ENCODE assay signal across 9 cellular contexts in genomic region chr12:123151679-123152454, GRCh38. TPM values are rescaled to one million over a fixed set of nuclear protein-coding genes. Genes with fewer than 3 reads are reported as not detected.
DNase-seq lines count a peak whose midpoint lies in the region; ATAC-seq, FAIRE-seq and TF ChIP-seq lines count a peak whose summit lies in the region.
"Had no signal": no experiment of that assay in that cellular context is flagged by ENCODE, and none has a peak within 500 bp of the region (broad histone marks: within the 10 kb centered on the region; RNA-seq: fewer than 3 reads in every experiment).

No MANE protein-coding gene starts in this region.

- 87% methylated on average over 24 of the region's 24 CpGs for WGBS in A549 (ENCODE audit: missing lambda C conversion rate)
- whole genome bisulfite sequencing in mesendoderm (ENCODE audit: extremely low coverage, insufficient coverage, low lambda C conversion rate): no CpG with 5 or more reads among the region's 24 CpGs

- no peak overlapping the region for H2BK5ac ChIP-seq in mesendoderm (ENCODE audit: low read length)

- H3K9ac ChIP-seq in mesendoderm (ENCODE audit: low read length): peak overlapping the region; percentile 86

- no peak overlapping the region for H4K8ac ChIP-seq in mesendoderm (ENCODE audit: low read depth, low read length)

- no peak overlapping the region for H2AK5ac ChIP-seq in mesendoderm (ENCODE audit: low read length)

- TF ChIP-seq CTCF in A549 (IDR thresholded peaks at IDR 0.05): no peak
- TF ChIP-seq CTCF in HL-60 (IDR thresholded peaks at IDR 0.05; ENCODE audit: insufficient read depth, low read length): no peak
- TF ChIP-seq CTCF in brain microvascular endothelial cell (IDR thresholded peaks at IDR 0.05; ENCODE audit: low read depth, low read length, missing control alignments): no peak

- peak overlapping the region; percentile 97 for H3K18ac ChIP-seq in mesendoderm (ENCODE audit: low read length)

- no peaks in the 10 kb centered on the region for H3K9me3 ChIP-seq in A549

- no peak overlapping the region for H2BK15ac ChIP-seq in mesendoderm (replicated peaks; ENCODE audit: low read depth)

- H3K4ac ChIP-seq in mesendoderm (ENCODE audit: low read depth, low read length): no peak overlapping the region

- no peaks in the 10 kb centered on the region for H3K79me1 ChIP-seq in mesendoderm (ENCODE audit: low read length)

- H3K27ac ChIP-seq in A549 (peak overlapping the region; percentile 93 to 99), HL-60 (replicated peaks) (no peak overlapping the region), brain microvascular endothelial cell (no peak overlapping the region), mesendoderm (ENCODE audit: low read depth, low read length) (peak overlapping the region; percentile 18)

- H2BK120ac ChIP-seq in mesendoderm (ENCODE audit: low read depth, low read length): no peak overlapping the region

- H3K23ac ChIP-seq in mesendoderm (ENCODE audit: low read length): no peak overlapping the region

- in situ Hi-C loops in brain microvascular endothelial cell (cut with HindIII; ENCODE audit: low pct_ligation_motif_present, low sequenced_read_pairs): no loop called here

- DNase-seq in A549 (ENCODE audit: low read depth in 1 of 2, low spot score in 1 of 2): peak in 1 of 2 experiments; percentile 13
- no peak for DNase-seq in HL-60 (ENCODE audit: low read depth in 1 of 2, low spot score in 1 of 2)
- DNase-seq in brain microvascular endothelial cell: no peak
- DNase-seq in mesendoderm: peak; percentile 47
- no peak for DNase-seq in mucosa of gallbladder (ENCODE audit: low spot score)
- DNase-seq in HTR-8/SVneo (ENCODE audit: insufficient read length, low spot score): no peak
- no peak for DNase-seq in activated gamma-delta T cell treated with Interleukin-2 at 50 U/mL for 16 hours

- H3K4me2 ChIP-seq in A549 (peak overlapping the region; percentile 89), mesendoderm (ENCODE audit: low read length) (peak overlapping the region; percentile 74)

- POLR2A ChIA-PET in A549 (lab: Yijun Ruan, JAX): interaction anchor here (1.9 kb wide), 1 partner anchor 81 kb away, joined by 13 read pairs; the partner anchor contains the start of genes MPHOSPH9 and MTRFR

- no peaks in the 10 kb centered on the region for H3K79me2 ChIP-seq in mesendoderm (ENCODE audit: control insufficient read depth, insufficient read depth, low read length)

- H3K27me3 ChIP-seq in HL-60 (ENCODE audit: insufficient read depth, poor library complexity, severe bottlenecking) (peaks cover 4% of the 10 kb centered on the region), brain microvascular endothelial cell (replicated peaks) (no peaks in the 10 kb centered on the region), mesendoderm (ENCODE audit: insufficient read depth, low read length, poor library complexity) (no peaks in the 10 kb centered on the region)

- H3K36me3 ChIP-seq in brain microvascular endothelial cell (replicated peaks): no peaks in the 10 kb centered on the region
- H3K36me3 ChIP-seq in mesendoderm (ENCODE audit: control insufficient read depth, insufficient read depth, low read length): no peaks in the 10 kb centered on the region

- peak in 1 of 2 experiments; percentile 14; a peak in 4 of 6 replicates for ATAC-seq in A549
- no peak for ATAC-seq in HG03565 (IDR thresholded peaks at IDR 0.05; ENCODE audit: unreplicated experiment)

- H4K5ac ChIP-seq in mesendoderm (ENCODE audit: low read length): no peak overlapping the region

- H3K56ac ChIP-seq in mesendoderm (ENCODE audit: low read length): peak overlapping the region; percentile 89

- TF ChIP-seq EP300 in A549 (IDR thresholded peaks at IDR 0.05): no peak

- H3K4me3 ChIP-seq in A549 (peak overlapping the region; percentile 80), HL-60 (replicated peaks; ENCODE audit: insufficient read depth, low read length) (peak overlapping the region; percentile 42), brain microvascular endothelial cell (ENCODE audit: low read depth, low read length) (peak overlapping the region; percentile 57), mesendoderm (ENCODE audit: low read length) (peak overlapping the region; percentile 48)

- FAIRE-seq in A549 (lab: Jason Lieb, UNC) (no peak), HTR-8/SVneo (lab: Jason Lieb, UNC) (no peak)
- FAIRE-seq: colon had no signal

- CTCF ChIA-PET in A549 (lab: Yijun Ruan, JAX): interaction anchor here (0.7 to 9.5 kb wide), 20 partner anchors 9 to 154 kb away, joined by 3 to 104 read pairs (median 6); no protein-coding TSS in a partner anchor

- H3K4me1 ChIP-seq in A549 (peaks cover 33% of the 10 kb centered on the region), mesendoderm (ENCODE audit: control insufficient read depth, low read depth, low read length) (peaks cover 3% of the 10 kb centered on the region)

- TF ChIP-seq RAD21 in A549 (conservative IDR thresholded peaks at IDR 0.05 in 1 of 2, IDR thresholded peaks at IDR 0.05 in 1 of 2): no peak

- no peak for TF ChIP-seq POLR2A in A549 (IDR thresholded peaks at IDR 0.05; ENCODE audit: low read length)

TF ChIP-seq in A549, 52 proteins besides CTCF, POLR2A, EP300 and RAD21:
- no peak for TF ChIP-seq MYC (IDR thresholded peaks at IDR 0.05; ENCODE audit: borderline replicate concordance, low read length)
- TF ChIP-seq HOXA7 (CRISPR knock-in tag; IDR thresholded peaks at IDR 0.05): peak; percentile 41; the same call in 1 of the 2 replicates
- no peak for TF ChIP-seq KDM5A (IDR thresholded peaks at IDR 0.05)
- TF ChIP-seq FOSB (CRISPR knock-in tag; IDR thresholded peaks at IDR 0.05): 0 out of 2 replicates have a peak, but pooled peaks have one; percentile 6

RNA-seq across cellular contexts. Expression of gene PITPNM2, which starts 1.0 kb away (rescaled TPM):
- polyA plus RNA-seq in A549 (2011; rRNA removed): 2.6 and 4.3 TPM in 2 replicates
- polyA plus RNA-seq in A549 (2012; cell fraction: cytosol; rRNA removed): 6.8 and 10.0 TPM in 2 replicates
- polyA plus RNA-seq in A549 (2012; cell fraction: nucleus; rRNA removed): 28.6 and 38.4 TPM in 2 replicates
- polyA plus RNA-seq in A549 (2017; fragmentation: RNase III; extraction: RNeasy Plus Mini Kit Qiagen cat#74134 plus additional on column Dnase treatment): 10.8 to 14.6 TPM (median 13.6 TPM) in 3 replicates
- polyA minus RNA-seq in A549 (2011; rRNA and poly(A)+ RNA removed): 12.0 and 13.5 TPM in 2 replicates
- 7.1 TPM for polyA plus RNA-seq in mesendoderm (2013, experiment 1 of 2)
- 7.1 TPM for polyA plus RNA-seq in mesendoderm (2013, experiment 2 of 2)
- 12.8 TPM for total RNA-seq in mucosa of gallbladder

Comparison
In these comparisons a context has a peak if more than half of its experiments do, and no peak if none do; other contexts are left out.
1. H3K27ac ChIP-seq: peak in A549 (2 of 2) and mesendoderm (single experiment); none in HL-60 (single experiment) and brain microvascular endothelial cell (single experiment).
2. Peak in every context shown above with its lines, with median percentiles within 50 percentile points of each other: H3K4me3 ChIP-seq.